ENCODE assay signal across 1 cellular context in genomic region chr7:23594879-23595604, GRCh38.
TF ChIP-seq lines count a peak whose summit lies in the region.

No MANE protein-coding gene starts in this region.

TF ChIP-seq in GM12878, 131 proteins besides CTCF, POLR2A, EP300 and RAD21 (continued from another document and continues in another):
- TF ChIP-seq ZNF687 (IDR thresholded peaks at IDR 0.05) (peak; percentile 100), WRNIP1 (IDR thresholded peaks at IDR 0.05; ENCODE audit: borderline replicate concordance, low read depth, low read length) (no peak), CEBPB (IDR thresholded peaks at IDR 0.05; ENCODE audit: borderline replicate concordance in 1 of 2, low read depth in 2 of 2, low read length in 2 of 2) (peak; percentile 87 to 90; a peak in 3 of 4 replicates), CBX3 (IDR thresholded peaks at IDR 0.05; ENCODE audit: borderline replicate concordance, low read depth) (no peak), ESRRA (IDR thresholded peaks at IDR 0.05; ENCODE audit: low read length) (no peak), MEF2B (IDR thresholded peaks at IDR 0.05; ENCODE audit: partially characterized antibody, poor library complexity, severe bottlenecking) (peak; percentile 98), JUND (IDR thresholded peaks at IDR 0.05; ENCODE audit: low read depth, low read length) (peak; percentile 88; the same call in 1 of the 2 replicates), JUNB (IDR thresholded peaks at IDR 0.05) (peak; percentile 100), PAX8 (IDR thresholded peaks at IDR 0.05) (no peak), ZZZ3 (IDR thresholded peaks at IDR 0.05; ENCODE audit: control insufficient read depth, insufficient read length, low read depth) (no peak), YY1 (IDR thresholded peaks at IDR 0.05; ENCODE audit: low read depth, low read length) (peak; percentile 67), BACH1 (IDR thresholded peaks at IDR 0.05; ENCODE audit: borderline replicate concordance) (peak; percentile 94; the same call in 1 of the 2 replicates), RCOR1 (conservative IDR thresholded peaks at IDR 0.05; ENCODE audit: low read depth, low read length) (no peak), CREB1 (IDR thresholded peaks at IDR 0.05; ENCODE audit: low read depth) (0 out of 2 replicates have a peak, but pooled peaks have one; percentile 72), ZSCAN29 (IDR thresholded peaks at IDR 0.05) (0 out of 2 replicates have a peak, but pooled peaks have one; percentile 30), NBN (IDR thresholded peaks at IDR 0.05) (peak; percentile 90), HDAC6 (IDR thresholded peaks at IDR 0.05; ENCODE audit: unreplicated experiment) (no peak), RUNX3 (IDR thresholded peaks at IDR 0.05; ENCODE audit: low read length) (peak; percentile 96), SKIL (IDR thresholded peaks at IDR 0.05; ENCODE audit: low read depth, poor library complexity, severe bottlenecking) (peak; percentile 86), KDM1A (IDR thresholded peaks at IDR 0.05; ENCODE audit: borderline replicate concordance) (no peak), GATAD2B (conservative IDR thresholded peaks at IDR 0.05; ENCODE audit: low read depth) (peak; percentile 32; the same call in 1 of the 2 replicates), IKZF2 (IDR thresholded peaks at IDR 0.05) (peak; percentile 93 to 94), SMAD5 (IDR thresholded peaks at IDR 0.05; ENCODE audit: low read depth) (no peak), BCL11A (IDR thresholded peaks at IDR 0.05; ENCODE audit: low read depth, low read length) (peak; percentile 96), HDGF (IDR thresholded peaks at IDR 0.05) (no peak), NFXL1 (IDR thresholded peaks at IDR 0.05; ENCODE audit: borderline replicate concordance) (no peak), KAT2A (conservative IDR thresholded peaks at IDR 0.05; ENCODE audit: control insufficient read depth, low read depth, low read length) (no peak), SREBF1 (IDR thresholded peaks at IDR 0.05; ENCODE audit: low read length) (no peak), POLR2AphosphoS2 (IDR thresholded peaks at IDR 0.05; ENCODE audit: low read depth, low read length) (no peak), PAX5 (IDR thresholded peaks at IDR 0.05; ENCODE audit: borderline replicate concordance, low read depth, low read length) (peak; percentile 88), YBX1 (IDR thresholded peaks at IDR 0.05) (no peak), IRF4 (IDR thresholded peaks at IDR 0.05; ENCODE audit: low read depth, low read length) (peak; percentile 98), ZNF217 (IDR thresholded peaks at IDR 0.05) (peak; percentile 67; the same call in 1 of the 2 replicates), ATF2 (IDR thresholded peaks at IDR 0.05; ENCODE audit: low read length) (peak; percentile 98), FOS (IDR thresholded peaks at IDR 0.05; ENCODE audit: borderline replicate concordance, extremely low read depth, insufficient read length) (no peak), SMAD1 (IDR thresholded peaks at IDR 0.05; ENCODE audit: low read depth, partially characterized antibody) (no peak)
- TF ChIP-seq, protein P1, sequence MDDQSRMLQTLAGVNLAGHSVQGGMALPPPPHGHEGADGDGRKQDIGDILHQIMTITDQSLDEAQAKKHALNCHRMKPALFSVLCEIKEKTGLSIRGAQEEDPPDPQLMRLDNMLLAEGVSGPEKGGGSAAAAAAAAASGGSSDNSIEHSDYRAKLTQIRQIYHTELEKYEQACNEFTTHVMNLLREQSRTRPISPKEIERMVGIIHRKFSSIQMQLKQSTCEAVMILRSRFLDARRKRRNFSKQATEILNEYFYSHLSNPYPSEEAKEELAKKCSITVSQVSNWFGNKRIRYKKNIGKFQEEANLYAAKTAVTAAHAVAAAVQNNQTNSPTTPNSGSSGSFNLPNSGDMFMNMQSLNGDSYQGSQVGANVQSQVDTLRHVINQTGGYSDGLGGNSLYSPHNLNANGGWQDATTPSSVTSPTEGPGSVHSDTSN (IDR thresholded peaks at IDR 0.05; ENCODE audit: insufficient replicate concordance, low read depth, low read length) = peak; percentile 62
- TF ChIP-seq, protein P2, sequence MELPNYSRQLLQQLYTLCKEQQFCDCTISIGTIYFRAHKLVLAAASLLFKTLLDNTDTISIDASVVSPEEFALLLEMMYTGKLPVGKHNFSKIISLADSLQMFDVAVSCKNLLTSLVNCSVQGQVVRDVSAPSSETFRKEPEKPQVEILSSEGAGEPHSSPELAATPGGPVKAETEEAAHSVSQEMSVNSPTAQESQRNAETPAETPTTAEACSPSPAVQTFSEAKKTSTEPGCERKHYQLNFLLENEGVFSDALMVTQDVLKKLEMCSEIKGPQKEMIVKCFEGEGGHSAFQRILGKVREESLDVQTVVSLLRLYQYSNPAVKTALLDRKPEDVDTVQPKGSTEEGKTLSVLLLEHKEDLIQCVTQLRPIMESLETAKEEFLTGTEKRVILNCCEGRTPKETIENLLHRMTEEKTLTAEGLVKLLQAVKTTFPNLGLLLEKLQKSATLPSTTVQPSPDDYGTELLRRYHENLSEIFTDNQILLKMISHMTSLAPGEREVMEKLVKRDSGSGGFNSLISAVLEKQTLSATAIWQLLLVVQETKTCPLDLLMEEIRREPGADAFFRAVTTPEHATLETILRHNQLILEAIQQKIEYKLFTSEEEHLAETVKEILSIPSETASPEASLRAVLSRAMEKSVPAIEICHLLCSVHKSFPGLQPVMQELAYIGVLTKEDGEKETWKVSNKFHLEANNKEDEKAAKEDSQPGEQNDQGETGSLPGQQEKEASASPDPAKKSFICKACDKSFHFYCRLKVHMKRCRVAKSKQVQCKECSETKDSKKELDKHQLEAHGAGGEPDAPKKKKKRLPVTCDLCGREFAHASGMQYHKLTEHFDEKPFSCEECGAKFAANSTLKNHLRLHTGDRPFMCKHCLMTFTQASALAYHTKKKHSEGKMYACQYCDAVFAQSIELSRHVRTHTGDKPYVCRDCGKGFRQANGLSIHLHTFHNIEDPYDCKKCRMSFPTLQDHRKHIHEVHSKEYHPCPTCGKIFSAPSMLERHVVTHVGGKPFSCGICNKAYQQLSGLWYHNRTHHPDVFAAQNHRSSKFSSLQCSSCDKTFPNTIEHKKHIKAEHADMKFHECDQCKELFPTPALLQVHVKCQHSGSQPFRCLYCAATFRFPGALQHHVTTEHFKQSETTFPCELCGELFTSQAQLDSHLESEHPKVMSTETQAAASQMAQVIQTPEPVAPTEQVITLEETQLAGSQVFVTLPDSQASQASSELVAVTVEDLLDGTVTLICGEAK (IDR thresholded peaks at IDR 0.05; ENCODE audit: borderline replicate concordance) = no peak
- TF ChIP-seq, protein P3, sequence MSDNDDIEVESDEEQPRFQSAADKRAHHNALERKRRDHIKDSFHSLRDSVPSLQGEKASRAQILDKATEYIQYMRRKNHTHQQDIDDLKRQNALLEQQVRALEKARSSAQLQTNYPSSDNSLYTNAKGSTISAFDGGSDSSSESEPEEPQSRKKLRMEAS (IDR thresholded peaks at IDR 0.05; ENCODE audit: low read depth, low read length) = no peak
- TF ChIP-seq, protein P4, sequence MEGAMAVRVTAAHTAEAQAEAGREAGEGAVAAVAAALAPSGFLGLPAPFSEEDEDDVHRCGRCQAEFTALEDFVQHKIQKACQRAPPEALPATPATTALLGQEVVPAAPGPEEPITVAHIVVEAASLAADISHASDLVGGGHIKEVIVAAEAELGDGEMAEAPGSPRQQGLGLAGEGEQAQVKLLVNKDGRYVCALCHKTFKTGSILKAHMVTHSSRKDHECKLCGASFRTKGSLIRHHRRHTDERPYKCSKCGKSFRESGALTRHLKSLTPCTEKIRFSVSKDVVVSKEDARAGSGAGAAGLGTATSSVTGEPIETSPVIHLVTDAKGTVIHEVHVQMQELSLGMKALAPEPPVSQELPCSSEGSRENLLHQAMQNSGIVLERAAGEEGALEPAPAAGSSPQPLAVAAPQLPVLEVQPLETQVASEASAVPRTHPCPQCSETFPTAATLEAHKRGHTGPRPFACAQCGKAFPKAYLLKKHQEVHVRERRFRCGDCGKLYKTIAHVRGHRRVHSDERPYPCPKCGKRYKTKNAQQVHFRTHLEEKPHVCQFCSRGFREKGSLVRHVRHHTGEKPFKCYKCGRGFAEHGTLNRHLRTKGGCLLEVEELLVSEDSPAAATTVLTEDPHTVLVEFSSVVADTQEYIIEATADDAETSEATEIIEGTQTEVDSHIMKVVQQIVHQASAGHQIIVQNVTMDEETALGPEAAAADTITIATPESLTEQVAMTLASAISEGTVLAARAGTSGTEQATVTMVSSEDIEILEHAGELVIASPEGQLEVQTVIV (IDR thresholded peaks at IDR 0.05; ENCODE audit: borderline replicate concordance, partially characterized antibody) = no peak
- TF ChIP-seq, protein P5, sequence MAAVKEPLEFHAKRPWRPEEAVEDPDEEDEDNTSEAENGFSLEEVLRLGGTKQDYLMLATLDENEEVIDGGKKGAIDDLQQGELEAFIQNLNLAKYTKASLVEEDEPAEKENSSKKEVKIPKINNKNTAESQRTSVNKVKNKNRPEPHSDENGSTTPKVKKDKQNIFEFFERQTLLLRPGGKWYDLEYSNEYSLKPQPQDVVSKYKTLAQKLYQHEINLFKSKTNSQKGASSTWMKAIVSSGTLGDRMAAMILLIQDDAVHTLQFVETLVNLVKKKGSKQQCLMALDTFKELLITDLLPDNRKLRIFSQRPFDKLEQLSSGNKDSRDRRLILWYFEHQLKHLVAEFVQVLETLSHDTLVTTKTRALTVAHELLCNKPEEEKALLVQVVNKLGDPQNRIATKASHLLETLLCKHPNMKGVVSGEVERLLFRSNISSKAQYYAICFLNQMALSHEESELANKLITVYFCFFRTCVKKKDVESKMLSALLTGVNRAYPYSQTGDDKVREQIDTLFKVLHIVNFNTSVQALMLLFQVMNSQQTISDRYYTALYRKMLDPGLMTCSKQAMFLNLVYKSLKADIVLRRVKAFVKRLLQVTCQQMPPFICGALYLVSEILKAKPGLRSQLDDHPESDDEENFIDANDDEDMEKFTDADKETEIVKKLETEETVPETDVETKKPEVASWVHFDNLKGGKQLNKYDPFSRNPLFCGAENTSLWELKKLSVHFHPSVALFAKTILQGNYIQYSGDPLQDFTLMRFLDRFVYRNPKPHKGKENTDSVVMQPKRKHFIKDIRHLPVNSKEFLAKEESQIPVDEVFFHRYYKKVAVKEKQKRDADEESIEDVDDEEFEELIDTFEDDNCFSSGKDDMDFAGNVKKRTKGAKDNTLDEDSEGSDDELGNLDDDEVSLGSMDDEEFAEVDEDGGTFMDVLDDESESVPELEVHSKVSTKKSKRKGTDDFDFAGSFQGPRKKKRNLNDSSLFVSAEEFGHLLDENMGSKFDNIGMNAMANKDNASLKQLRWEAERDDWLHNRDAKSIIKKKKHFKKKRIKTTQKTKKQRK (IDR thresholded peaks at IDR 0.05; ENCODE audit: low read depth, low read length) = no peak
- TF ChIP-seq, protein P6, sequence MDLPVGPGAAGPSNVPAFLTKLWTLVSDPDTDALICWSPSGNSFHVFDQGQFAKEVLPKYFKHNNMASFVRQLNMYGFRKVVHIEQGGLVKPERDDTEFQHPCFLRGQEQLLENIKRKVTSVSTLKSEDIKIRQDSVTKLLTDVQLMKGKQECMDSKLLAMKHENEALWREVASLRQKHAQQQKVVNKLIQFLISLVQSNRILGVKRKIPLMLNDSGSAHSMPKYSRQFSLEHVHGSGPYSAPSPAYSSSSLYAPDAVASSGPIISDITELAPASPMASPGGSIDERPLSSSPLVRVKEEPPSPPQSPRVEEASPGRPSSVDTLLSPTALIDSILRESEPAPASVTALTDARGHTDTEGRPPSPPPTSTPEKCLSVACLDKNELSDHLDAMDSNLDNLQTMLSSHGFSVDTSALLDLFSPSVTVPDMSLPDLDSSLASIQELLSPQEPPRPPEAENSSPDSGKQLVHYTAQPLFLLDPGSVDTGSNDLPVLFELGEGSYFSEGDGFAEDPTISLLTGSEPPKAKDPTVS (IDR thresholded peaks at IDR 0.05; ENCODE audit: low read depth, low read length) = no peak
